ENCODE assay signal across 1 cellular context in genomic region chr1:46188295-46189030, GRCh38.
TF ChIP-seq lines count a peak whose summit lies in the region.

No MANE protein-coding gene starts in this region.

TF ChIP-seq in IMR-90, 13 proteins besides CTCF, POLR2A, EP300 and RAD21:
- TF ChIP-seq SMC3 (IDR thresholded peaks at IDR 0.05; ENCODE audit: low read depth, low read length) = no peak
- TF ChIP-seq CEBPB (IDR thresholded peaks at IDR 0.05; ENCODE audit: low read depth, low read length) = no peak
- TF ChIP-seq RFX5 (IDR thresholded peaks at IDR 0.05; ENCODE audit: low read depth, low read length) = no peak
- no peak for TF ChIP-seq BHLHE40 (IDR thresholded peaks at IDR 0.05; ENCODE audit: low read depth, low read length)
- TF ChIP-seq MXI1 (IDR thresholded peaks at IDR 0.05; ENCODE audit: borderline replicate concordance, low read depth, low read length) = no peak
- no peak for TF ChIP-seq CHD1 (IDR thresholded peaks at IDR 0.05; ENCODE audit: low read depth, low read length)
- no peak for TF ChIP-seq RCOR1 (IDR thresholded peaks at IDR 0.05; ENCODE audit: insufficient replicate concordance, low read length)
